In the genomic region with DNA sequence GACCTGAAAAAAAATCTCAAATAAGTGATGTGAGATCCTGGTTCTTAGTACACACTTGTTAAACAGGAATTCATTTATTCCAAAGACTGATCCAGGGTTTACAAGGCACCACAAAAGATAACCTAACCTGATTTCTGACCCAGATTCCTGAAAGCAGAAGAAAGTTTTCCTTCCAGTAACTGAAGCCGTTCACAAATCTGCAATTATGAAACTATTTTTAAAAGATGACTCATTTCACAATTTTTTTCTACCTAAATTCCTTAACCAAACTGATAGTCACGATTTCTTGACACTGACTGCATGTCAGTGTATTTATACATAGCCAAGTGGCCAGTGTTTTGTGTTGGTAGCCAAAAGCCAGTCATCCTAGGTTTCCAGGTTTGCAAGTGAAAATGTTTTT, we compare ENCODE assay signal across 8 cellular contexts. TPM values are rescaled to one million over a fixed set of nuclear protein-coding genes. Genes with fewer than 3 reads are reported as not detected.
A peak's percentile ranks its signal among the peaks of the same experiment; 100 is the strongest.
DNase-seq lines count a peak whose midpoint lies in the region; ATAC-seq, FAIRE-seq and TF ChIP-seq lines count a peak whose summit lies in the region.

No MANE protein-coding gene starts in this region.

- no peak for FAIRE-seq in A549 (lab: Jason Lieb, UNC)

- H3K4me1 ChIP-seq in A549 = no peaks in the 10 kb centered on the region
- peaks cover 12 to 73% (median 46%) of the 10 kb centered on the region in 3 donors for H3K4me1 ChIP-seq in esophagus squamous epithelium

- no peaks in the 10 kb centered on the region for H3K27me3 Mint-ChIP-seq in WTC11 (ENCODE audit: low read depth)

- DNase-seq in A549 (ENCODE audit: low read depth in 1 of 2, low spot score in 1 of 2) = no peak
- no peak for DNase-seq in esophagus squamous epithelium (lab: John Stamatoyannopoulos, UW)
- no peak for DNase-seq in NCI-H1417 (lab: John Stamatoyannopoulos, UW)
- no peak for DNase-seq in NCI-H446 treated with DMSO at 0.1 percent for 48 hours (lab: John Stamatoyannopoulos, UW)
- DNase-seq in WTC11 (ENCODE audit: low spot score) = no peak

- POLR2A ChIA-PET in A549 (lab: Yijun Ruan, JAX) = no interaction called here
- POLR2A ChIA-PET in WTC11 (lab: Charles Lee) = no interaction called here

- TF ChIP-seq CTCF in A549 (IDR thresholded peaks at IDR 0.05) = no peak
- no peak for TF ChIP-seq CTCF in esophagus squamous epithelium (IDR thresholded peaks at IDR 0.05)
- no peak for TF ChIP-seq CTCF in WTC11 (IDR thresholded peaks at IDR 0.05)

- H3K4me3 ChIP-seq in A549 = no peak overlapping the region
- peak overlapping the region in 1 of 4 donors; percentile 22 for H3K4me3 ChIP-seq in esophagus squamous epithelium

- no peaks in the 10 kb centered on the region for H3K9me3 ChIP-seq in A549
- no peaks in the 10 kb centered on the region for H3K9me3 ChIP-seq in esophagus squamous epithelium

- no peaks in the 10 kb centered on the region for H3K36me3 ChIP-seq in esophagus squamous epithelium

- CTCF ChIA-PET in A549 (lab: Yijun Ruan, JAX) = no interaction called here
- CTCF ChIA-PET in WTC11 (lab: Charles Lee) = no interaction called here

- TF ChIP-seq POLR2A in A549 (IDR thresholded peaks at IDR 0.05; ENCODE audit: low read length) = no peak
- TF ChIP-seq POLR2A in esophagus squamous epithelium (IDR thresholded peaks at IDR 0.05) = no peak

- no peak for ATAC-seq in A549
- peak; percentile 31 for ATAC-seq in GM19328 (IDR thresholded peaks at IDR 0.05; ENCODE audit: unreplicated experiment)
- peak; percentile 29 for ATAC-seq in HG03575 (IDR thresholded peaks at IDR 0.05; ENCODE audit: extremely low read depth, insufficient number of reproducible peaks, low FRiP score, unreplicated experiment)
- ATAC-seq in activated CD4-positive, CD25-positive, alpha-beta regulatory T cell treated with anti-CD3 and anti-CD28 coated beads, Interleukin-2, amount 50 U/mL, for 24 hours = no peak
- no peak for ATAC-seq in WTC11

- no peak for TF ChIP-seq RAD21 in A549 (conservative IDR thresholded peaks at IDR 0.05 in 1 of 2, IDR thresholded peaks at IDR 0.05 in 1 of 2)

- peaks cover 10% of the 10 kb centered on the region; the same call in 1 of the 2 replicates for H3K4me1 Mint-ChIP-seq in WTC11

- no peak overlapping the region for H3K27ac ChIP-seq in A549
- H3K27ac ChIP-seq in esophagus squamous epithelium = peak overlapping the region; percentile 54 to 84 (median 68)

- intact Hi-C loops in esophagus squamous epithelium (cut with DNase I) = no loop called here

- no peaks in the 10 kb centered on the region for H3K36me3 Mint-ChIP-seq in WTC11

- H3K4me3 Mint-ChIP-seq in WTC11 = no peak overlapping the region

- H3K27ac Mint-ChIP-seq in WTC11 = no peak overlapping the region

- H3K27me3 ChIP-seq in esophagus squamous epithelium = no peaks in the 10 kb centered on the region

- no peaks in the 10 kb centered on the region for H3K9me3 Mint-ChIP-seq in WTC11

- TF ChIP-seq EP300 in A549 (IDR thresholded peaks at IDR 0.05) = no peak

- WGBS in A549 (ENCODE audit: missing lambda C conversion rate) = 3% methylated on average over 2 of the region's 2 CpGs
- 0 to 3% methylated on average over 2 of the region's 2 CpGs for WGBS in esophagus squamous epithelium, 2 donors

- no peak overlapping the region for H3K4me2 ChIP-seq in A549

TF ChIP-seq in A549, 52 proteins besides CTCF, POLR2A, EP300 and RAD21:
- no peak for TF ChIP-seq ZSCAN20 (CRISPR knock-in tag; IDR thresholded peaks at IDR 0.05)
- TF ChIP-seq FOSL2 (IDR thresholded peaks at IDR 0.05) = no peak
- TF ChIP-seq FOSL2 (CRISPR knock-in tag; IDR thresholded peaks at IDR 0.05) = 0 out of 2 replicates have a peak, but pooled peaks have one; percentile 15
- TF ChIP-seq RCOR1 (IDR thresholded peaks at IDR 0.05; ENCODE audit: low read depth, low read length) = no peak

TF ChIP-seq in WTC11, 78 proteins besides CTCF, POLR2A, EP300 and RAD21:
- TF ChIP-seq NFYB (CRISPR knock-in tag; conservative IDR thresholded peaks at IDR 0.05; ENCODE audit: low read depth) (no peak), FOXK1 (CRISPR knock-in tag; IDR thresholded peaks at IDR 0.05) (no peak), EMX1 (CRISPR knock-in tag; IDR thresholded peaks at IDR 0.05) (no peak)
- TF ChIP-seq, protein P1, sequence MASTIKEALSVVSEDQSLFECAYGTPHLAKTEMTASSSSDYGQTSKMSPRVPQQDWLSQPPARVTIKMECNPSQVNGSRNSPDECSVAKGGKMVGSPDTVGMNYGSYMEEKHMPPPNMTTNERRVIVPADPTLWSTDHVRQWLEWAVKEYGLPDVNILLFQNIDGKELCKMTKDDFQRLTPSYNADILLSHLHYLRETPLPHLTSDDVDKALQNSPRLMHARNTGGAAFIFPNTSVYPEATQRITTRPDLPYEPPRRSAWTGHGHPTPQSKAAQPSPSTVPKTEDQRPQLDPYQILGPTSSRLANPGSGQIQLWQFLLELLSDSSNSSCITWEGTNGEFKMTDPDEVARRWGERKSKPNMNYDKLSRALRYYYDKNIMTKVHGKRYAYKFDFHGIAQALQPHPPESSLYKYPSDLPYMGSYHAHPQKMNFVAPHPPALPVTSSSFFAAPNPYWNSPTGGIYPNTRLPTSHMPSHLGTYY (CRISPR knock-in tag; IDR thresholded peaks at IDR 0.05) = no peak
- TF ChIP-seq, protein P2, sequence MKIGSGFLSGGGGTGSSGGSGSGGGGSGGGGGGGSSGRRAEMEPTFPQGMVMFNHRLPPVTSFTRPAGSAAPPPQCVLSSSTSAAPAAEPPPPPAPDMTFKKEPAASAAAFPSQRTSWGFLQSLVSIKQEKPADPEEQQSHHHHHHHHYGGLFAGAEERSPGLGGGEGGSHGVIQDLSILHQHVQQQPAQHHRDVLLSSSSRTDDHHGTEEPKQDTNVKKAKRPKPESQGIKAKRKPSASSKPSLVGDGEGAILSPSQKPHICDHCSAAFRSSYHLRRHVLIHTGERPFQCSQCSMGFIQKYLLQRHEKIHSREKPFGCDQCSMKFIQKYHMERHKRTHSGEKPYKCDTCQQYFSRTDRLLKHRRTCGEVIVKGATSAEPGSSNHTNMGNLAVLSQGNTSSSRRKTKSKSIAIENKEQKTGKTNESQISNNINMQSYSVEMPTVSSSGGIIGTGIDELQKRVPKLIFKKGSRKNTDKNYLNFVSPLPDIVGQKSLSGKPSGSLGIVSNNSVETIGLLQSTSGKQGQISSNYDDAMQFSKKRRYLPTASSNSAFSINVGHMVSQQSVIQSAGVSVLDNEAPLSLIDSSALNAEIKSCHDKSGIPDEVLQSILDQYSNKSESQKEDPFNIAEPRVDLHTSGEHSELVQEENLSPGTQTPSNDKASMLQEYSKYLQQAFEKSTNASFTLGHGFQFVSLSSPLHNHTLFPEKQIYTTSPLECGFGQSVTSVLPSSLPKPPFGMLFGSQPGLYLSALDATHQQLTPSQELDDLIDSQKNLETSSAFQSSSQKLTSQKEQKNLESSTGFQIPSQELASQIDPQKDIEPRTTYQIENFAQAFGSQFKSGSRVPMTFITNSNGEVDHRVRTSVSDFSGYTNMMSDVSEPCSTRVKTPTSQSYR (CRISPR knock-in tag; IDR thresholded peaks at IDR 0.05) = no peak

RNA-seq across cellular contexts. Expression of a gene that starts 17.1 kb away (rescaled TPM):
- 0.32 and 0.71 TPM in 2 replicates for polyA plus RNA-seq in A549 (2011; rRNA removed)
- 0.11 and 0.14 TPM in 2 replicates for polyA plus RNA-seq in A549 (2012; cell fraction: cytosol; rRNA removed)
- polyA plus RNA-seq in A549 (2012; cell fraction: nucleus; rRNA removed) = 0.18 TPM in 1 of 2 replicates, not detected in the other
- 0.10 to 0.30 TPM (median 0.22 TPM) in 3 replicates for polyA plus RNA-seq in A549 (2017; fragmentation: RNase III; extraction: RNeasy Plus Mini Kit Qiagen cat#74134 plus additional on column Dnase treatment)
- polyA minus RNA-seq in A549 (2011; rRNA and poly(A)+ RNA removed) = 0.39 and 0.58 TPM in 2 replicates
- 10 to 100 TPM; 11.2 to 22.3 (median 18.9) TPM for total RNA-seq in esophagus squamous epithelium
- total RNA-seq in WTC11 (2021) = 1.2 TPM in 3 replicates

Comparison
In these comparisons a context has a peak if more than half of its experiments do, and no peak if none do; other contexts are left out.
1. ATAC-seq: peak in GM19328 (single experiment) and HG03575 (single experiment); none in A549 (0 of 2), activated CD4-positive, CD25-positive, alpha-beta regulatory T cell treated with anti-CD3 and anti-CD28 coated beads, Interleukin-2, amount 50 U/mL, for 24 hours (0 of 2) and WTC11 (single experiment).
2. H3K27ac ChIP-seq: peak in esophagus squamous epithelium (4 of 4); none in A549 (0 of 2).